In the genomic region with DNA sequence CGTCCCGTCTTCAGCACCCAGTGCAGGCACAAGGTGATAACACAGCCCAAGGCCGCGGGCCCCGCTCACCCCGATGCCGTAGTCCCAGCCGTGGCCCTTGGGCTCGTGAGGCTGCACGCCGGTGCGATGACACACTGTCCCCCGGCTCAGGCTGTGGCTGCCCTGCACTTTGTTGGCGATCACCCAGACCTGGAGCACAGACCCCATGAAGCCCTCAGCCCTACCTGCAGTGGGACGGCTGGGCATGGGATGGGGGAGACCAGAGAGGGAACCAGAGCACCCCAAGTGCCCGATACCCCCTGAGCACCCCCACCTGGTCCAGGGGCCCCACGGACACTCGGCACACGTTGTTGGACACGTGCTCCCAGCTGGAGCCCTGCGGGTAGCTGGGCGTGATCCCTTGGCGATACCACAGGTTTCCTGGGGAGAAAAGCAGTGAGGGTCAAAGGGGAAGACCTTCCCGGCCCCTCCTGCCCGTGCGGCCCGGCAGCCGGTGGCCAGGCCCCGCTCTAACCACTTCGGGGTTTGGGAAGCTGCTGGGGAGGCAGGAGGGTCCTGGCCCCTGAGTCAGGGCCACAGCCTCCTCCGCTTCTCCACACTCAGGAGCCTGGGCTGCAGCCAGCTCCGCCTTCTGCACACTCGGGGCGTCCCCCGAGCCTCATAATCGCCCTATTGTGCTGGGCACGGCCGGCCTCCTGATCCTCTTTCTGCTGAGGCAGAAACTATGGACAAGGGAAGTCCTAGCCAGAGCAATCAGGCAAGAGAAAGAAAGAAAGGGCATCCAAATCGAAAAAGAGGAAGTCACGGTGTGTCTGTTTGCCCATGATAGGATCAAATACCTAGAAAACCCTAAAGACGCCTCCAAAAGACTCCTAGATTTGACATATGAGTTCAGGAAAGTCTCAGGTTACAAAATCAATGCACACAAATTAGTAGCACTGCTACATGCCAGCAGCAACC, we compare ENCODE assay signal across 8 cellular contexts. TPM values are rescaled to one million over a fixed set of nuclear protein-coding genes. Genes with fewer than 3 reads are reported as not detected.
DNase-seq lines count a peak whose midpoint lies in the region; ATAC-seq and TF ChIP-seq lines count a peak whose summit lies in the region.

No MANE protein-coding gene starts in this region.

- intact Hi-C loops in testis (cut with DNase I; ENCODE audit: low total_unique reads): no loop called here

- POLR2A ChIA-PET in T-cell (lab: Charles Lee): interaction anchor here in 1 of 2 donors (0.6 kb wide), 1 partner anchor 51 kb away, joined by 5 read pairs; no protein-coding TSS in a partner anchor

- peak overlapping the region; percentile 79 for H3K27ac Mint-ChIP-seq in activated naive CD4-positive, alpha-beta T cell treated with anti-CD3 and anti-CD28 coated beads, Interleukin-2, amount 50 U/mL, for 24 hours
- H3K27ac Mint-ChIP-seq in T-cell: peak overlapping the region; percentile 33 to 77

- H3K4me1 Mint-ChIP-seq in activated naive CD4-positive, alpha-beta T cell treated with anti-CD3 and anti-CD28 coated beads, Interleukin-2, amount 50 U/mL, for 24 hours: peaks cover 20% of the 10 kb centered on the region
- H3K4me1 Mint-ChIP-seq in T-cell: peaks cover 17 to 22% (median 19%) of the 10 kb centered on the region in 3 donors

- no peak for DNase-seq in activated naive CD4-positive, alpha-beta T cell treated with anti-CD3 and anti-CD28 coated beads, Interleukin-2, amount 50 U/mL, for 16 hours
- DNase-seq in T-cell (no peak), hippocampal formation (lab: John Stamatoyannopoulos, UW) (peak; percentile 71 to 75), testis (peak; percentile 48)

- H3K4me3 Mint-ChIP-seq in activated naive CD4-positive, alpha-beta T cell treated with anti-CD3 and anti-CD28 coated beads, Interleukin-2, amount 50 U/mL, for 24 hours: no peak overlapping the region
- peak overlapping the region in 1 of 3 donors; percentile 34 for H3K4me3 Mint-ChIP-seq in T-cell

- H3K36me3 Mint-ChIP-seq in activated naive CD4-positive, alpha-beta T cell treated with anti-CD3 and anti-CD28 coated beads, Interleukin-2, amount 50 U/mL, for 24 hours: peaks cover 3% of the 10 kb centered on the region
- peaks cover 16% of the 10 kb centered on the region for H3K36me3 Mint-ChIP-seq in T-cell

- no peak for TF ChIP-seq CTCF in testis (IDR thresholded peaks at IDR 0.05)

- no peaks in the 10 kb centered on the region for H3K9me3 ChIP-seq in testis

- WGBS in testis, 2 donors: 78 to 79% methylated on average over 14 to 41 of the region's 41 CpGs

- no peaks in the 10 kb centered on the region for H3K9me3 Mint-ChIP-seq in activated naive CD4-positive, alpha-beta T cell treated with anti-CD3 and anti-CD28 coated beads, Interleukin-2, amount 50 U/mL, for 24 hours
- no peaks in the 10 kb centered on the region for H3K9me3 Mint-ChIP-seq in T-cell

- H3K4me3 ChIP-seq in testis: no peak overlapping the region

- H3K36me3 ChIP-seq in testis (ENCODE audit: low read depth, missing control alignments): no peaks in the 10 kb centered on the region

- no peaks in the 10 kb centered on the region for H3K27me3 Mint-ChIP-seq in activated naive CD4-positive, alpha-beta T cell treated with anti-CD3 and anti-CD28 coated beads, Interleukin-2, amount 50 U/mL, for 24 hours
- H3K27me3 Mint-ChIP-seq in T-cell: no peaks in the 10 kb centered on the region

- no peak for TF ChIP-seq POLR2A in testis (IDR thresholded peaks at IDR 0.05)

- H3K27me3 ChIP-seq in testis: no peaks in the 10 kb centered on the region

- H3K4me1 ChIP-seq in testis: no peaks in the 10 kb centered on the region

- CTCF ChIA-PET in T-cell (lab: Charles Lee): no interaction called here

- no peak for ATAC-seq in T-cell (replicated peaks in 1 of 4)
- ATAC-seq in HG03457 (IDR thresholded peaks at IDR 0.05; ENCODE audit: unreplicated experiment): no peak
- ATAC-seq in GM18520 (IDR thresholded peaks at IDR 0.05; ENCODE audit: unreplicated experiment): no peak
- ATAC-seq in GM19463 (IDR thresholded peaks at IDR 0.05; ENCODE audit: unreplicated experiment): no peak

- H3K27ac ChIP-seq in testis: no peak overlapping the region

RNA-seq across cellular contexts. Expression of a gene that starts 6.7 kb away (rescaled TPM):
- under 1 TPM in 1 of 5 donors, not detected in 4; 0.55 TPM for total RNA-seq in T-cell
- total RNA-seq in testis: 1 to 10 TPM in 1 of 2 donors, under 1 TPM in 1; 0.50 to 2.4 TPM
- not detected for polyA plus RNA-seq in testis (ENCODE audit: insufficient read depth, low read depth, low replicate concordance)

RNA-seq across cellular contexts. Expression of a gene that starts 34.1 kb away (rescaled TPM):
- total RNA-seq in T-cell (100 to 1,000 TPM; 118 to 192 (median 162) TPM), testis (10 to 100 TPM; 18.5 to 24.6 TPM)
- polyA plus RNA-seq in testis (ENCODE audit: insufficient read depth, low read depth, low replicate concordance): 13.5 TPM

Comparison
In these comparisons a context has a peak if more than half of its experiments do, and no peak if none do; other contexts are left out.
1. DNase-seq: peak in hippocampal formation (2 of 2) and testis (single experiment); none in activated naive CD4-positive, alpha-beta T cell treated with anti-CD3 and anti-CD28 coated beads, Interleukin-2, amount 50 U/mL, for 16 hours (single experiment) and T-cell (0 of 34).
2. RNA of a gene that starts 34.1 kb away (total RNA-seq): 118 to 192 TPM in T-cell; 18.5 to 24.6 TPM in testis; every median in the first group is over 4 times any median in the second.